In genomic region chr17:29156781-29157180, GRCh38 we compare ENCODE assay signal across 11 cellular contexts. TPM values are rescaled to one million over a fixed set of nuclear protein-coding genes. Genes with fewer than 3 reads are reported as not detected.
DNase-seq lines count a peak whose midpoint lies in the region; ATAC-seq, FAIRE-seq and TF ChIP-seq lines count a peak whose summit lies in the region.
"Had no signal": no experiment of that assay in that cellular context is flagged by ENCODE, and none has a peak within 500 bp of the region (broad histone marks: within the 10 kb centered on the region; RNA-seq: fewer than 3 reads in every experiment).

No MANE protein-coding gene starts in this region.

- ATAC-seq in A549 (no peak), GM21423 (IDR thresholded peaks at IDR 0.05; ENCODE audit: unreplicated experiment) (no peak)
- ATAC-seq: natural killer cell had no signal

- no peak overlapping the region for H3K14ac ChIP-seq in H1 (ENCODE audit: insufficient read length)

- H2BK120ac ChIP-seq in H1 (replicated peaks; ENCODE audit: low read depth, low read length) = no peak overlapping the region

- H3K27ac ChIP-seq in A549 (peak overlapping the region; percentile 81 to 94), Peyer's patch (peak overlapping the region; percentile 25 to 87 (median 76)), H1 (ENCODE audit: low read depth, low read length) (no peak overlapping the region)

- 0 out of 2 replicates have a peak overlapping the region, but pooled peaks have one; percentile 22 for H3K18ac ChIP-seq in H1 (ENCODE audit: extremely low read depth, low read length)

- H3K4me3 Mint-ChIP-seq in neural crest cell = no peak overlapping the region
- H3K4me3 Mint-ChIP-seq: IgD-negative memory B cell, natural killer cell had no signal

- H2BK5ac ChIP-seq in H1 (ENCODE audit: low read depth, low read length) = peak overlapping the region; percentile 46

- H3K79me2 ChIP-seq in H1 (ENCODE audit: control insufficient read depth in 1 of 2, insufficient read depth in 2 of 2, low read length in 2 of 2) = peaks cover 0 to 12% of the 10 kb centered on the region in 2 experiments; a peak in 1 of 4 replicates

- H3K27me3 Mint-ChIP-seq in neural crest cell (ENCODE audit: low read depth) = no peaks in the 10 kb centered on the region
- H3K27me3 Mint-ChIP-seq: IgD-negative memory B cell had no signal

- FAIRE-seq in A549 (lab: Jason Lieb, UNC) = no peak
- FAIRE-seq in H1 (lab: Jason Lieb, UNC) = no peak

- WGBS in A549 (ENCODE audit: missing lambda C conversion rate) = 90% methylated on average over 6 of the region's 6 CpGs
- WGBS in H1 (ENCODE audit: extremely low coverage in 1 of 2, insufficient coverage in 1 of 2, insufficient read length in 1 of 2, insufficient replicate concordance in 2 of 2, low coverage in 1 of 2, low lambda C conversion rate in 2 of 2, missing lambda C conversion rate in 1 of 2), 2 experiments = 82% methylated on average over 6 of the region's 6 CpGs; no CpG with 5 or more reads in 1 of the 2 experiments

- no peak overlapping the region for H3K9ac ChIP-seq in H1 (replicated peaks in 1 of 4; ENCODE audit: extremely low read depth in 1 of 4, low read depth in 3 of 4, low read length in 3 of 4)

- CTCF ChIA-PET in A549 (lab: Yijun Ruan, JAX) = interaction anchor here (0.9 to 21.3 kb wide), 4 partner anchors 8 to 213 kb away, joined by 3 to 263 read pairs (median 42); partner anchors contain the start of gene MYO18A
- CTCF ChIA-PET in H1 (lab: Charles Lee; ENCODE audit: partially characterized antibody) = interaction anchor here (0.5 to 34.4 kb wide), 6 partner anchors 8 to 380 kb away, joined by 3 to 731 read pairs (median 10); partner anchors contain the start of gene MYO18A

- TF ChIP-seq POLR2A in A549 (IDR thresholded peaks at IDR 0.05; ENCODE audit: low read length) = no peak
- TF ChIP-seq POLR2A in Peyer's patch (IDR thresholded peaks at IDR 0.05) = no peak
- TF ChIP-seq POLR2A in H1 (IDR thresholded peaks at IDR 0.05; ENCODE audit: control extremely low read depth in 1 of 2, low read depth in 2 of 2, low read length in 2 of 2) = no peak

- TF ChIP-seq EP300 in A549 (IDR thresholded peaks at IDR 0.05) (no peak), H1 (IDR thresholded peaks at IDR 0.05; ENCODE audit: borderline replicate concordance in 1 of 2, low read depth in 2 of 2, low read length in 2 of 2) (no peak)

- peaks cover 6% of the 10 kb centered on the region for H3K79me1 ChIP-seq in H1 (ENCODE audit: low read depth, low read length)

- DNase-seq in A549 (ENCODE audit: low read depth in 1 of 2, low spot score in 1 of 2) (no peak), Peyer's patch (no peak), H1 (ENCODE audit: low read depth in 1 of 2, low spot score in 2 of 2) (no peak), neural crest cell (ENCODE audit: low read depth, low spot score) (no peak), NCI-H2107 (lab: John Stamatoyannopoulos, UW) (no peak), NCI-H748 treated with DMSO at 0.1 percent for 48 hours (lab: John Stamatoyannopoulos, UW) (no peak)
- DNase-seq in stimulated activated naive CD4-positive, alpha-beta T cell (lab: John Stamatoyannopoulos, UW) = no peak
- DNase-seq: GF-D8, natural killer cell had no signal

- peak overlapping the region; percentile 13; the same call in 1 of the 2 replicates for H2BK12ac ChIP-seq in H1 (ENCODE audit: low read depth, low read length)

- H3K27ac Mint-ChIP-seq in neural crest cell (ENCODE audit: unreplicated experiment) = peak overlapping the region; percentile 84

- H3K4me1 ChIP-seq in A549 (peaks cover 91% of the 10 kb centered on the region), Peyer's patch (peaks cover 0 to 75% (median 15%) of the 10 kb centered on the region in 4 donors), H1 (replicated peaks in 1 of 4; ENCODE audit: control insufficient read depth in 3 of 4, insufficient read depth in 4 of 4, low read length in 3 of 4) (peaks cover 6 to 20% (median 15%) of the 10 kb centered on the region in 4 experiments; a peak in 6 of 7 replicates)

- H4K20me1 ChIP-seq in H1 (replicated peaks in 1 of 2; ENCODE audit: control insufficient read depth in 1 of 2, insufficient read depth in 2 of 2, low read length in 2 of 2) = peaks cover 0 to 11% of the 10 kb centered on the region in 2 experiments

- peak overlapping the region; percentile 90 for H2BK15ac ChIP-seq in H1 (ENCODE audit: low read length)

- H3K4ac ChIP-seq in H1 (replicated peaks; ENCODE audit: insufficient read length, low read depth, low read length) = no peak overlapping the region

- H2AFZ ChIP-seq in H1 (ENCODE audit: low read length) = no peak overlapping the region

- no peak overlapping the region for H3K23ac ChIP-seq in H1 (ENCODE audit: insufficient read length)

- TF ChIP-seq CTCF in A549 (IDR thresholded peaks at IDR 0.05) (no peak), Peyer's patch (IDR thresholded peaks at IDR 0.05) (no peak), H1 (IDR thresholded peaks at IDR 0.05; ENCODE audit: control extremely low read depth in 1 of 3, insufficient read depth in 1 of 3, low read depth in 1 of 3, low read length in 3 of 3) (no peak), neural crest cell (conservative IDR thresholded peaks at IDR 0.05) (no peak)

- no peaks in the 10 kb centered on the region for H3K36me3 ChIP-seq in Peyer's patch
- no peaks in the 10 kb centered on the region for H3K36me3 ChIP-seq in H1 (ENCODE audit: control insufficient read depth in 2 of 4, insufficient read depth in 4 of 4, low read length in 3 of 4)

- H4K8ac ChIP-seq in H1 (ENCODE audit: extremely low read depth, insufficient read depth, low read length) = no peak overlapping the region

- H4K91ac ChIP-seq in H1 (replicated peaks; ENCODE audit: insufficient read length, low read length) = no peak overlapping the region

- 0 out of 2 replicates have a peak overlapping the region, but pooled peaks have one; percentile 59 for H2AK5ac ChIP-seq in H1 (ENCODE audit: low read depth, low read length)

- H3K9me3 Mint-ChIP-seq in neural crest cell = no peaks in the 10 kb centered on the region
- H3K9me3 Mint-ChIP-seq: IgD-negative memory B cell, natural killer cell had no signal

- no peak for TF ChIP-seq RAD21 in A549 (conservative IDR thresholded peaks at IDR 0.05 in 1 of 2, IDR thresholded peaks at IDR 0.05 in 1 of 2)
- no peak for TF ChIP-seq RAD21 in H1 (IDR thresholded peaks at IDR 0.05 in 1 of 2, conservative IDR thresholded peaks at IDR 0.05 in 1 of 2; ENCODE audit: low read depth in 2 of 2, low read length in 2 of 2)

- H3K9me3 ChIP-seq in A549 = no peaks in the 10 kb centered on the region
- H3K9me3 ChIP-seq in Peyer's patch = no peaks in the 10 kb centered on the region
- H3K9me3 ChIP-seq in H1 (ENCODE audit: insufficient read depth in 2 of 2, low read depth in 1 of 2, low read length in 1 of 2) = no peaks in the 10 kb centered on the region

- no peak overlapping the region for H4K5ac ChIP-seq in H1 (ENCODE audit: insufficient read length, low read depth, low read length)

- H3K23me2 ChIP-seq in H1 (ENCODE audit: low read depth, low read length) = no peaks in the 10 kb centered on the region

- POLR2A ChIA-PET in A549 (lab: Yijun Ruan, JAX) = no interaction called here
- POLR2A ChIA-PET in H1 (lab: Charles Lee; ENCODE audit: partially characterized antibody) = interaction anchor here (4.8 kb wide), 1 partner anchor 22 kb away, joined by 25 read pairs; the partner anchor contains the start of gene MYO18A

- no peak overlapping the region for H3K56ac ChIP-seq in H1 (replicated peaks; ENCODE audit: insufficient read length, low read depth, low read length)

- H3K36me3 Mint-ChIP-seq in neural crest cell (ENCODE audit: low read depth) = no peaks in the 10 kb centered on the region
- H3K36me3 Mint-ChIP-seq: IgD-negative memory B cell, natural killer cell had no signal

- no peak overlapping the region for H2BK20ac ChIP-seq in H1 (ENCODE audit: low read length)

- H3K4me3 ChIP-seq in A549 (no peak overlapping the region), Peyer's patch (no peak overlapping the region), H1 (ENCODE audit: extremely low read depth in 1 of 4, insufficient read depth in 2 of 4, low read depth in 3 of 4, low read length in 4 of 4) (no peak overlapping the region)

- H3K4me2 ChIP-seq in A549 (peak overlapping the region; percentile 70), H1 (ENCODE audit: insufficient read depth in 1 of 2, low read depth in 2 of 2, low read length in 2 of 2) (no peak overlapping the region)

- peaks cover 54% of the 10 kb centered on the region for H3K4me1 Mint-ChIP-seq in neural crest cell

- H3K27me3 ChIP-seq in Peyer's patch = no peaks in the 10 kb centered on the region
- no peaks in the 10 kb centered on the region for H3K27me3 ChIP-seq in H1 (replicated peaks in 1 of 4; ENCODE audit: control insufficient read depth in 3 of 4, extremely low read depth in 1 of 4, insufficient read depth in 3 of 4, low read length in 3 of 4)

TF ChIP-seq in A549, 52 proteins besides CTCF, POLR2A, EP300 and RAD21 (continues in another document):
- no peak for TF ChIP-seq NR3C1 (IDR thresholded peaks at IDR 0.05)
- TF ChIP-seq GATA3 (IDR thresholded peaks at IDR 0.05; ENCODE audit: borderline replicate concordance) = no peak

TF ChIP-seq in H1, 55 proteins besides CTCF, POLR2A, EP300 and RAD21:
- no peak for TF ChIP-seq PHF8 (conservative IDR thresholded peaks at IDR 0.05; ENCODE audit: low read depth, low read length)

RNA-seq across cellular contexts. Expression of gene MYO18A, which starts 23.4 kb away (rescaled TPM):
- polyA plus RNA-seq in A549 (2011; rRNA removed) (12.3 and 26.3 TPM in 2 replicates), A549 (2017; fragmentation: RNase III; extraction: RNeasy Plus Mini Kit Qiagen cat#74134 plus additional on column Dnase treatment) (22.4 to 29.7 TPM (median 28.4 TPM) in 3 replicates), H1 (2011; rRNA removed) (7.6 and 10.1 TPM in 2 replicates)
- 8.3 and 9.9 TPM in 2 replicates for polyA plus RNA-seq in A549 (2012; cell fraction: cytosol; rRNA removed)
- polyA plus RNA-seq in A549 (2012; cell fraction: nucleus; rRNA removed) = 37.5 and 46.4 TPM in 2 replicates
- polyA minus RNA-seq in A549 (2011; rRNA and poly(A)+ RNA removed) = 47.9 and 52.2 TPM in 2 replicates
- total RNA-seq in Peyer's patch (100 to 1,000 TPM; 104 to 359 (median 188) TPM), neural crest cell (43.1 and 48.2 TPM in 2 replicates)
- total RNA-seq in H1 (2021; fragmentation: NEBNext Ultra II Directional; extraction: Animal tissue kit (Norgen Biotek cat#: 25700)) = 36.6 and 43.8 TPM in 2 replicates
- polyA plus RNA-seq in H1 (2011; cell fraction: cytosol; rRNA removed) = 9.6 TPM
- 51.6 TPM for polyA plus RNA-seq in H1 (2011; cell fraction: nucleus; rRNA removed)
- polyA plus RNA-seq in H1 (2012, experiment 1 of 2) = 31.9 to 40.0 TPM (median 35.1 TPM) in 4 replicates
- 14.2 TPM for polyA plus RNA-seq in H1 (2012, experiment 2 of 2)
- 19.0 TPM for polyA plus RNA-seq in H1 (2013, experiment 1 of 2)
- polyA plus RNA-seq in H1 (2013, experiment 2 of 2) = 17.7 TPM
- polyA minus RNA-seq in H1 (2011; rRNA and poly(A)+ RNA removed) = 23.8 and 33.3 TPM in 2 replicates
- 17.5 TPM for polyA minus RNA-seq in H1 (2011; cell fraction: cytosol; rRNA and poly(A)+ RNA removed)
- polyA minus RNA-seq in H1 (2011; cell fraction: nucleus; rRNA and poly(A)+ RNA removed) = 36.3 TPM
